ENCODE assay signal across 11 cellular contexts in genomic region chr1:121586369-121587229, GRCh38.
DNase-seq lines count a peak whose midpoint lies in the region; ATAC-seq and TF ChIP-seq lines count a peak whose summit lies in the region.
"Had no signal": no experiment of that assay in that cellular context is flagged by ENCODE, and none has a peak within 500 bp of the region (broad histone marks: within the 10 kb centered on the region; RNA-seq: fewer than 3 reads in every experiment).

No MANE protein-coding gene starts in this region.

- DNase-seq in Caco-2 (peak; percentile 9 to 39), NCI-H226 (no peak), AG08395 (ENCODE audit: low spot score) (no peak)
- DNase-seq in central memory CD4-positive, alpha-beta T cell: peak; percentile 3
- DNase-seq: DMS 273 treated with DMSO at 0.1 percent for 48 hours; stimulated activated CD4-positive, alpha-beta T cell treated with anti-CD3 and anti-CD28 coated beads, Interleukin-4, amount 100 ng/mL, for 24 hours had no signal

- CTCF ChIA-PET in Caco-2 (lab: Charles Lee): no interaction called here

- H3K4me3 ChIP-seq in Caco-2 (ENCODE audit: low read depth, low read length): no peak overlapping the region
- H3K4me3 ChIP-seq in HUES48 (ENCODE audit: low read depth, low read length): no peak overlapping the region
- peak overlapping the region; percentile 8 for H3K4me3 ChIP-seq in mesodermal cell (ENCODE audit: extremely low read depth, insufficient read depth, low read length, poor library complexity, severe bottlenecking)
- H3K4me3 ChIP-seq: SJSA1 had no signal

- ATAC-seq in GM18870 (IDR thresholded peaks at IDR 0.05; ENCODE audit: unreplicated experiment) (no peak), GM21825 (IDR thresholded peaks at IDR 0.05; ENCODE audit: unreplicated experiment) (no peak)

- POLR2A ChIA-PET in Caco-2 (lab: Charles Lee): no interaction called here

- peaks cover 24% of the 10 kb centered on the region for H3K9me3 Mint-ChIP-seq in Caco-2 (ENCODE audit: unreplicated experiment)

- H3K9ac ChIP-seq in HUES48 (ENCODE audit: low read depth, low read length): no peak overlapping the region

- H3K27me3 ChIP-seq in Caco-2 (replicated peaks; ENCODE audit: control insufficient read depth, insufficient read depth, low read length) (no peaks in the 10 kb centered on the region), HUES48 (ENCODE audit: control insufficient read depth, insufficient read depth, low read length) (no peaks in the 10 kb centered on the region)
- H3K27me3 ChIP-seq: SJSA1 had no signal

- H3K9me3 ChIP-seq in Caco-2 (no peaks in the 10 kb centered on the region), HUES48 (ENCODE audit: control insufficient read depth, insufficient read depth, low read length) (no peaks in the 10 kb centered on the region), mesodermal cell (ENCODE audit: control insufficient read depth, low read length) (peaks cover 4% of the 10 kb centered on the region)
- H3K9me3 ChIP-seq: SJSA1 had no signal

- peaks cover 6% of the 10 kb centered on the region; the same call in 1 of the 2 replicates for H3K4me1 ChIP-seq in Caco-2
- peaks cover 13% of the 10 kb centered on the region for H3K4me1 ChIP-seq in HUES48 (ENCODE audit: control insufficient read depth, insufficient read depth, low read length)
- peaks cover 16% of the 10 kb centered on the region for H3K4me1 ChIP-seq in mesodermal cell (ENCODE audit: control insufficient read depth, insufficient read depth, low read length, poor library complexity, severe bottlenecking)
- H3K4me1 ChIP-seq: SJSA1 had no signal

- peaks cover 3% of the 10 kb centered on the region for H3K27me3 Mint-ChIP-seq in Caco-2 (ENCODE audit: insufficient read depth, unreplicated experiment)

- no peak overlapping the region for H3K27ac Mint-ChIP-seq in Caco-2 (ENCODE audit: unreplicated experiment)

- intact Hi-C loops in Caco-2 (cut with micrococcal nuclease; ENCODE audit: unreplicated experiment): no loop called here

- 74 to 83% methylated on average over 14 to 15 of the region's 15 CpGs for WGBS in mesodermal cell (ENCODE audit: insufficient coverage in 2 of 2), 2 experiments

- H3K4me3 Mint-ChIP-seq in Caco-2 (ENCODE audit: unreplicated experiment): no peak overlapping the region

- H3K4me1 Mint-ChIP-seq in Caco-2 (ENCODE audit: low read depth, unreplicated experiment): no peaks in the 10 kb centered on the region

- no TSS peak for BruUV-seq in Caco-2 (replicated peaks; lab: Mats Ljungman, UMichigan)

- H3K36me3 Mint-ChIP-seq in Caco-2 (ENCODE audit: insufficient read depth, unreplicated experiment): no peaks in the 10 kb centered on the region

- H3K36me3 ChIP-seq in Caco-2 (ENCODE audit: control insufficient read depth, insufficient read depth, low read length): no peaks in the 10 kb centered on the region
- no peaks in the 10 kb centered on the region for H3K36me3 ChIP-seq in HUES48 (ENCODE audit: control insufficient read depth, insufficient read depth, low read length)
- no peaks in the 10 kb centered on the region for H3K36me3 ChIP-seq in mesodermal cell (ENCODE audit: control insufficient read depth, insufficient read depth, low read length)
- H3K36me3 ChIP-seq: SJSA1 had no signal

- peak overlapping the region; percentile 67 for H3K27ac ChIP-seq in HUES48 (ENCODE audit: low read depth, low read length)
- peak overlapping the region; percentile 69 for H3K27ac ChIP-seq in mesodermal cell (ENCODE audit: low read depth, low read length, severe bottlenecking)
- H3K27ac ChIP-seq: SJSA1 had no signal

- TF ChIP-seq CTCF in Caco-2 (IDR thresholded peaks at IDR 0.05; ENCODE audit: insufficient read depth in 1 of 2, low read depth in 1 of 2, low read length in 1 of 2, severe bottlenecking in 1 of 2, unreplicated experiment in 1 of 2): no peak

Comparison
In these comparisons a context has a peak if more than half of its experiments do, and no peak if none do; other contexts are left out.
1. DNase-seq: peak in Caco-2 (2 of 2) and central memory CD4-positive, alpha-beta T cell (single experiment); none in NCI-H226 (single experiment) and AG08395 (single experiment).